In the genomic region with DNA sequence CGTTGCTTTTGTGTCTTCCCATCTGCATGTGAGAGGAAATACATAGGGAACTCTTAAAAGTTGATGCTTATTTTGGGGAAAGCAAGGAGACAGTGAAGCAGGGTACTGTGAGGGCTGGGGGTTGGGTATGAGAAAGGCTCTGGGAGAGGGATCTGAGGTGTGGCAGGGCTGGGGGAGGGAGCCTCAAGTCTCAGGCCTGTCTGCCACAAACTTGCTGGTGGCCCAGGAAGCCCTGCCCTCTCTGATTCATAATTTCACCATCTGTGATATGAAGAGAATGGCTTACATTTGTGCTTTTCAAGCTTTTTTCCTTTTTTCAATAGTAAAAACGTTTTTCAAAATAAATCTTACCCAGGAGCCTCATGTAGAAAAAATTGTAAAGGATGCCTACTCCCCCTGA, we compare ENCODE assay signal across 2 cellular contexts.
TF ChIP-seq lines count a peak whose summit lies in the region.

No MANE protein-coding gene starts in this region.

TF ChIP-seq in A549, 52 proteins besides CTCF, POLR2A, EP300 and RAD21 (continued from another document):
- TF ChIP-seq CEBPB (IDR thresholded peaks at IDR 0.05) (no peak), ATOH8 (CRISPR knock-in tag; IDR thresholded peaks at IDR 0.05; ENCODE audit: low read depth) (no peak)

TF ChIP-seq in GM23338, 12 proteins besides CTCF, POLR2A, EP300 and RAD21 (continued from another document):
- TF ChIP-seq POLR2AphosphoS5 (IDR thresholded peaks at IDR 0.05; ENCODE audit: low read depth), result no peak
- TF ChIP-seq JUNB (IDR thresholded peaks at IDR 0.05; ENCODE audit: unreplicated experiment), result no peak
- TF ChIP-seq CREB1 (CRISPR knock-in tag; IDR thresholded peaks at IDR 0.05; ENCODE audit: low read depth), result no peak
- no peak for TF ChIP-seq ZNF114 (CRISPR knock-in tag; IDR thresholded peaks at IDR 0.05)
- no peak for TF ChIP-seq ZNF331 (CRISPR knock-in tag; IDR thresholded peaks at IDR 0.05; ENCODE audit: low read depth)
- TF ChIP-seq EZH2phosphoT487 (IDR thresholded peaks at IDR 0.05; ENCODE audit: unreplicated experiment), result no peak
- TF ChIP-seq ETS1 (IDR thresholded peaks at IDR 0.05), result no peak
- TF ChIP-seq EZH2 (IDR thresholded peaks at IDR 0.05; ENCODE audit: low read depth, unreplicated experiment), result no peak
- TF ChIP-seq STAT1 (IDR thresholded peaks at IDR 0.05; ENCODE audit: unreplicated experiment), result no peak
TF ChIP-seq in GM23338: peak in this region for 0.
